Comparison of ENCODE assay signal across 4 cellular contexts in the genomic region with DNA sequence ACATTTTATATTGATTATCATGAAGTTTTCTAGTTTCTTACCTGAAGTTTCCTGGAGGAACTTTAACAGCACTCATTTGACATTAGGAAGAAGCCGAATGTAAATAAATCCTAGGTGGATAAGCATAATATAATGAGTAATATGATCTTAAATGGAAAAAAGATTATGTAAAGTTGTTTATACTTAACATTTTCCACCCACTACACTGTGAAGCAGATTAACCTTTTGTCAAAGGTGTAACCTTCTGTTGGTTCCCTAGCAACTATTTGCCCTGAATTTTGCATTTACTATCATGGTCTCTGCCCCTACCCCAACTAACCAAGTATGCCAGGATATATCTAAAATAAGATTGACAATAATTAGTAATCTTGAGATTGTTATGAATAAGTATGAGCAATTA. TPM values are rescaled to one million over a fixed set of nuclear protein-coding genes. Genes with fewer than 3 reads are reported as not detected.
"Had no signal": no experiment of that assay in that cellular context is flagged by ENCODE, and none has a peak within 500 bp of the region (broad histone marks: within the 10 kb centered on the region; RNA-seq: fewer than 3 reads in every experiment).

Gene UGT2A1 (minus strand): TSS at position 101 of the 400 bp plus-strand sequence. CDS start 5,603 bp downstream, outside the sequence.

- DNase-seq: GDM1, GF-D8 had no signal

- H3K4me3 ChIP-seq: GM12878 had no signal

RNA-seq across cellular contexts. Expression of gene UGT2A1, which starts in this region (rescaled TPM):
- total RNA-seq: G401, GM12878 had no signal
